Comparison of ENCODE assay signal across 10 cellular contexts in the genomic region with DNA sequence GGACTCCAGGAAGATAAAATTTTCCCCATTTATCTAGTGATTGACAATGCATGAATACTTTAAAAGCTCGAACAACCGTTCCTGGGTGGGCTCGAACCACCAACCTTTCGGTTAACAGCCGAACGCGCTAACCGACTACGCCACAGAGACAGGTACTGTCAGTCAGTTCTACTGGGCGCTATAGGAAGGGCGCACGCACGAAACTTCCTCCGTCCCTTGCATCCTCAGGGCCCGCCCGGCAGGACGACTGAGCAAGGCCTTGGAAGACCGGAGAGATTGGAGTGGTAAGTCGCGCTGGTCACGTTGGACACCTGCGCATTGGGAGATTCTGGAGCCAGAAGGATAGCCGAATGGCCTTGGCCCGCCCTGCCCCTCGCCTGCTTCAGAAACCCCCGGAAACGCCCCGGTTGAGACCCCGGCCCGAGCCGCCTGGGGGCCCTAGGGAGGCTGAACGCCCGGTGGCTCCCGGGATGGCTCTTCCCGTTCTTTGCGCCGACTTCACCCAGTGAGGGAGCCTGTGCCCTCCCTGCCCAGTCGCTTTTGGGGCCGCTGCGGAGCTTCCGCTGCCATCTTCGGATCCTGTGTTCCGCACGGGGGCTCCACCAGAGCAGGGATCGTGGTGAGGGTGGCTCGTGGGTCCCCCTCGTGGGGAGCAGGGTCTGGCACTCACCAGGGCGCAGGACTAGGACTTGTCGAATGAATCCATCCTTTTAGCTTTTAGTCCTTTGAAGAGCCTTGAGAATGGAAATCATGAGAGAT. TPM values are rescaled to one million over a fixed set of nuclear protein-coding genes. Genes with fewer than 3 reads are reported as not detected.
DNase-seq lines count a peak whose midpoint lies in the region; TF ChIP-seq lines count a peak whose summit lies in the region.
"Not testable (repeated sequence)": the region's sequence is repeated elsewhere in the genome, so short reads cannot be mapped to it uniquely, and the experiment has no call there.
"Had no signal": no experiment of that assay in that cellular context is flagged by ENCODE, and none has a peak within 500 bp of the region (broad histone marks: within the 10 kb centered on the region; RNA-seq: fewer than 3 reads in every experiment).

No MANE protein-coding gene starts in this region.

- DNase-seq in DMS 273 treated with DMSO at 0.1 percent for 48 hours (lab: John Stamatoyannopoulos, UW) (peak; percentile 61), SK-N-SH (peak; percentile 22), activated T-cell treated with anti-CD3 and anti-CD28 coated beads for 48 hours (ENCODE audit: low read depth) (peak; percentile 60), dedifferentiated amniotic fluid mesenchymal stem cell (ENCODE audit: extremely low spot score) (peak; percentile 21), islet precursor cell (peak; percentile 81), posterior vena cava (ENCODE audit: low spot score) (peak; percentile 92)
- peak; percentile 73 to 91 (median 79) for DNase-seq in stimulated activated naive CD4-positive, alpha-beta T cell (lab: John Stamatoyannopoulos, UW)

- not testable (repeated sequence) for TF ChIP-seq RAD21 in SK-N-SH (IDR thresholded peaks at IDR 0.05; ENCODE audit: low read length)

- not testable (repeated sequence) for TF ChIP-seq EP300 in SK-N-SH (IDR thresholded peaks at IDR 0.05; ENCODE audit: borderline replicate concordance in 1 of 2, low read depth in 1 of 2, low read length in 1 of 2)

- H3K9me3 ChIP-seq in SK-N-SH: not testable (repeated sequence)

- not testable (repeated sequence) for H3K36me3 ChIP-seq in KMS-11 (ENCODE audit: insufficient read depth); SK-N-SH (replicated peaks in 1 of 2; ENCODE audit: control insufficient read depth in 1 of 2, insufficient read depth in 2 of 2, low read length in 1 of 2)

- not testable (repeated sequence) for H3F3A ChIP-seq in SK-N-SH (replicated peaks; ENCODE audit: insufficient read depth)

- not testable (repeated sequence) for H3K27ac ChIP-seq in KMS-11
- peak overlapping the region; percentile 47 to 57 for H3K27ac ChIP-seq in SK-N-SH (ENCODE audit: low read depth in 2 of 2, low read length in 1 of 2)

- WGBS in SK-N-SH (ENCODE audit: low lambda C conversion rate): 0% methylated on average over 2 of the region's 49 CpGs

- not testable (repeated sequence) for H3K4me3 ChIP-seq in KMS-11 (IDR thresholded peaks at IDR 0.05; ENCODE audit: insufficient read depth, low read depth, low read length)
- H3K4me3 ChIP-seq in SK-N-SH (ENCODE audit: low read depth in 2 of 2, low read length in 1 of 2): peak overlapping the region; percentile 53 to 65

- not testable (repeated sequence) for H3K79me2 ChIP-seq in KMS-11 (ENCODE audit: insufficient read depth, low read depth); SK-N-SH (ENCODE audit: insufficient read depth)

- H3K4me2 ChIP-seq in KMS-11: not testable (repeated sequence)
- H3K4me2 ChIP-seq in SK-N-SH: peak overlapping the region; percentile 65

- H3K9ac ChIP-seq in KMS-11 (peak overlapping the region; percentile 22; the same call in 1 of the 2 replicates), SK-N-SH (peak overlapping the region; percentile 63; the same call in 1 of the 2 replicates)

- CTCF ChIA-PET in SK-N-SH (lab: Yijun Ruan, JAX): not testable (repeated sequence)

- not testable (repeated sequence) for TF ChIP-seq CTCF in KMS-11 (conservative IDR thresholded peaks at IDR 0.05; ENCODE audit: low read depth, low read length)
- peak; percentile 47 for TF ChIP-seq CTCF in SK-N-SH (IDR thresholded peaks at IDR 0.05)

- H2AFZ ChIP-seq in KMS-11 (ENCODE audit: low read depth): not testable (repeated sequence)
- H2AFZ ChIP-seq in SK-N-SH (ENCODE audit: low read depth): 0 out of 2 replicates have a peak overlapping the region, but pooled peaks have one; percentile 41

- POLR2A ChIA-PET in SK-N-SH (lab: Yijun Ruan, JAX): not testable (repeated sequence)

- not testable (repeated sequence) for H3K27me3 ChIP-seq in KMS-11 (ENCODE audit: insufficient read depth, low read depth); SK-N-SH (ENCODE audit: insufficient read depth)

- intact Hi-C loops in posterior vena cava (cut with DNase I): not testable (repeated sequence)

- H3K9me2 ChIP-seq in SK-N-SH: not testable (repeated sequence)

- not testable (repeated sequence) for H4K20me1 ChIP-seq in KMS-11 (ENCODE audit: insufficient read depth); SK-N-SH (ENCODE audit: insufficient read depth)

- H3K4me1 ChIP-seq in KMS-11 (ENCODE audit: low read depth, poor library complexity, severe bottlenecking); SK-N-SH (ENCODE audit: control insufficient read depth in 1 of 2, insufficient read depth in 2 of 2, low read depth in 1 of 2, low read length in 1 of 2): not testable (repeated sequence)

TF ChIP-seq in SK-N-SH, 30 proteins besides CTCF, POLR2A, EP300 and RAD21:
- TF ChIP-seq FOSL2 (IDR thresholded peaks at IDR 0.05; ENCODE audit: borderline replicate concordance, low read depth) (peak; percentile 47; the same call in 1 of the 2 replicates), TEAD4 (IDR thresholded peaks at IDR 0.05; ENCODE audit: borderline replicate concordance, insufficient read depth) (peak; percentile 61; the same call in 1 of the 2 replicates)
- TF ChIP-seq, protein P1, sequence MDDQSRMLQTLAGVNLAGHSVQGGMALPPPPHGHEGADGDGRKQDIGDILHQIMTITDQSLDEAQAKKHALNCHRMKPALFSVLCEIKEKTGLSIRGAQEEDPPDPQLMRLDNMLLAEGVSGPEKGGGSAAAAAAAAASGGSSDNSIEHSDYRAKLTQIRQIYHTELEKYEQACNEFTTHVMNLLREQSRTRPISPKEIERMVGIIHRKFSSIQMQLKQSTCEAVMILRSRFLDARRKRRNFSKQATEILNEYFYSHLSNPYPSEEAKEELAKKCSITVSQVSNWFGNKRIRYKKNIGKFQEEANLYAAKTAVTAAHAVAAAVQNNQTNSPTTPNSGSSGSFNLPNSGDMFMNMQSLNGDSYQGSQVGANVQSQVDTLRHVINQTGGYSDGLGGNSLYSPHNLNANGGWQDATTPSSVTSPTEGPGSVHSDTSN (IDR thresholded peaks at IDR 0.05): peak; percentile 44

RNA-seq across cellular contexts. Expression of a gene that starts 45.2 kb away (rescaled TPM):
- not detected in 2 replicates for polyA plus RNA-seq in SK-N-SH (2012; rRNA removed)
- 0.06 TPM in 1 of 2 replicates, not detected in the other for polyA plus RNA-seq in SK-N-SH (2012; cell fraction: cytosol; rRNA removed)
- polyA plus RNA-seq in SK-N-SH (2012; cell fraction: nucleus; rRNA removed): not detected in 2 replicates
- total RNA-seq in posterior vena cava: not detected
- total RNA-seq: left ventricle myocardium inferior, Right ventricle myocardium superior had no signal

Comparison
In these comparisons a context has a peak if more than half of its experiments do, and no peak if none do; other contexts are left out.
1. DNase-seq: peak in every context shown above with its lines; median percentile 92 in posterior vena cava; 81 in islet precursor cell; 79 in stimulated activated naive CD4-positive, alpha-beta T cell; 61 in DMS 273 treated with DMSO at 0.1 percent for 48 hours; 60 in activated T-cell treated with anti-CD3 and anti-CD28 coated beads for 48 hours; 22 in SK-N-SH; 21 in dedifferentiated amniotic fluid mesenchymal stem cell.